ENCODE assay signal across 8 cellular contexts in genomic region chr11:11849127-11849746, GRCh38. TPM values are rescaled to one million over a fixed set of nuclear protein-coding genes. Genes with fewer than 3 reads are reported as not detected.
A peak's percentile ranks its signal among the peaks of the same experiment; 100 is the strongest.
DNase-seq lines count a peak whose midpoint lies in the region; ATAC-seq, FAIRE-seq and TF ChIP-seq lines count a peak whose summit lies in the region.

No MANE protein-coding gene starts in this region.

- dilution Hi-C loops in endothelial cell of umbilical vein (cut with MboI; ENCODE audit: extremely low pct_ligation_motif_present, low sequenced_read_pairs): no loop called here

- no peak overlapping the region for H2AFZ ChIP-seq in endothelial cell of umbilical vein (ENCODE audit: low read depth, low read length)

- no peaks in the 10 kb centered on the region for H3K9me3 ChIP-seq in endothelial cell of umbilical vein (replicated peaks; ENCODE audit: control insufficient read depth, insufficient read depth, low read length)

- BruUV-seq in endothelial cell of umbilical vein (replicated peaks; lab: Mats Ljungman, UMichigan): no TSS peak

- no peaks in the 10 kb centered on the region for H3K36me3 ChIP-seq in endothelial cell of umbilical vein (ENCODE audit: control insufficient read depth in 2 of 2, extremely low read depth in 1 of 2, insufficient read depth in 2 of 2, low read length in 2 of 2)

- H3K4me3 ChIP-seq in endothelial cell of umbilical vein (replicated peaks in 1 of 3; ENCODE audit: insufficient read depth in 1 of 3, low read depth in 1 of 3, low read length in 3 of 3): no peak overlapping the region

- DNase-seq in CD14-positive monocyte (ENCODE audit: low spot score): peak; percentile 50
- DNase-seq in NCI-H526 (lab: John Stamatoyannopoulos, UW): peak; percentile 66 to 89
- peak; percentile 67 for DNase-seq in activated CD4-positive, alpha-beta memory T cell treated with anti-CD3 and anti-CD28 coated beads, Interleukin-2, amount 10 ng/mL, durations not matched to agents 7 days and 5 days
- DNase-seq in endothelial cell of umbilical vein (ENCODE audit: low read depth, low spot score): peak; percentile 64
- DNase-seq in natural killer cell treated with Interleukin-12 subunit alpha and Interleukin-12 subunit beta and Interleukin-15 and Interleukin-18, amount 100 ng/mL, for 72 hours (ENCODE audit: low spot score): no peak
- peak; percentile 74 for DNase-seq in superior temporal gyrus (ENCODE audit: extremely low spot score)

- POLR2A ChIA-PET in activated CD4-positive, alpha-beta memory T cell treated with anti-CD3 and anti-CD28 coated beads, Interleukin-2, amount 10 ng/mL, durations not matched to agents 7 days and 5 days (lab: Charles Lee): no interaction called here
- POLR2A ChIA-PET in endothelial cell of umbilical vein (lab: Charles Lee): no interaction called here

- H3K4me3 Mint-ChIP-seq in CD14-positive monocyte: peak overlapping the region in 1 of 2 donors; percentile 31
- no peak overlapping the region for H3K4me3 Mint-ChIP-seq in activated CD4-positive, alpha-beta memory T cell treated with anti-CD3 and anti-CD28 coated beads, Interleukin-2, amount 10 ng/mL, durations not matched to agents 7 days and 5 days
- H3K4me3 Mint-ChIP-seq in natural killer cell treated with Interleukin-12 subunit alpha and Interleukin-12 subunit beta and Interleukin-15 and Interleukin-18, amount 100 ng/mL, for 72 hours: peak overlapping the region; percentile 21

- peaks cover 10% of the 10 kb centered on the region for H4K20me1 ChIP-seq in endothelial cell of umbilical vein (replicated peaks; ENCODE audit: control insufficient read depth, extremely low read depth, insufficient read depth, low read length)

- peaks cover 90% of the 10 kb centered on the region for H3K79me2 ChIP-seq in endothelial cell of umbilical vein (ENCODE audit: control insufficient read depth, insufficient read depth, low read length)

- H3K27me3 ChIP-seq in endothelial cell of umbilical vein (ENCODE audit: control insufficient read depth in 2 of 2, insufficient read depth in 2 of 2, low read length in 2 of 2): no peaks in the 10 kb centered on the region

- CTCF ChIA-PET in activated CD4-positive, alpha-beta memory T cell treated with anti-CD3 and anti-CD28 coated beads, Interleukin-2, amount 10 ng/mL, durations not matched to agents 7 days and 5 days (lab: Charles Lee): interaction anchor here (0.8 to 2.5 kb wide), 15 partner anchors 8 to 195 kb away, joined by 3 to 13 read pairs (median 5); no protein-coding TSS in a partner anchor
- CTCF ChIA-PET in endothelial cell of umbilical vein (lab: Charles Lee): interaction anchor here (0.7 to 2.7 kb wide), 13 partner anchors 11 to 82 kb away, joined by 3 to 14 read pairs (median 3); no protein-coding TSS in a partner anchor

- peaks cover 59% of the 10 kb centered on the region for H3K4me1 Mint-ChIP-seq in CD14-positive monocyte
- H3K4me1 Mint-ChIP-seq in activated CD4-positive, alpha-beta memory T cell treated with anti-CD3 and anti-CD28 coated beads, Interleukin-2, amount 10 ng/mL, durations not matched to agents 7 days and 5 days: peaks cover 41% of the 10 kb centered on the region
- H3K4me1 Mint-ChIP-seq in natural killer cell treated with Interleukin-12 subunit alpha and Interleukin-12 subunit beta and Interleukin-15 and Interleukin-18, amount 100 ng/mL, for 72 hours (ENCODE audit: low read depth in 2 of 2): peaks cover 52 to 56% of the 10 kb centered on the region in 2 donors

- H3K27me3 Mint-ChIP-seq in CD14-positive monocyte (ENCODE audit: low read depth in 3 of 3): no peaks in the 10 kb centered on the region
- no peaks in the 10 kb centered on the region for H3K27me3 Mint-ChIP-seq in activated CD4-positive, alpha-beta memory T cell treated with anti-CD3 and anti-CD28 coated beads, Interleukin-2, amount 10 ng/mL, durations not matched to agents 7 days and 5 days
- H3K27me3 Mint-ChIP-seq in natural killer cell treated with Interleukin-12 subunit alpha and Interleukin-12 subunit beta and Interleukin-15 and Interleukin-18, amount 100 ng/mL, for 72 hours: no peaks in the 10 kb centered on the region

- TF ChIP-seq CTCF in CD14-positive monocyte (IDR thresholded peaks at IDR 0.05) (peak; percentile 72), endothelial cell of umbilical vein (IDR thresholded peaks at IDR 0.05; ENCODE audit: extremely low read depth in 1 of 2, insufficient read depth in 1 of 2, low read depth in 1 of 2, low read length in 2 of 2) (peak; percentile 58 to 75)

- H3K27ac ChIP-seq in endothelial cell of umbilical vein (ENCODE audit: insufficient read depth, low read depth, low read length): no peak overlapping the region

- peaks cover 11% of the 10 kb centered on the region for H3K4me1 ChIP-seq in endothelial cell of umbilical vein (ENCODE audit: control insufficient read depth, extremely low read depth, insufficient read depth, low read length)

- no peak overlapping the region for H3K9ac ChIP-seq in endothelial cell of umbilical vein (replicated peaks; ENCODE audit: extremely low read depth, insufficient read depth, low read length)

- no peaks in the 10 kb centered on the region for H3K9me3 Mint-ChIP-seq in CD14-positive monocyte
- no peaks in the 10 kb centered on the region for H3K9me3 Mint-ChIP-seq in activated CD4-positive, alpha-beta memory T cell treated with anti-CD3 and anti-CD28 coated beads, Interleukin-2, amount 10 ng/mL, durations not matched to agents 7 days and 5 days
- H3K9me3 Mint-ChIP-seq in natural killer cell treated with Interleukin-12 subunit alpha and Interleukin-12 subunit beta and Interleukin-15 and Interleukin-18, amount 100 ng/mL, for 72 hours: no peaks in the 10 kb centered on the region

- H3K36me3 Mint-ChIP-seq in CD14-positive monocyte: peaks cover 0 to 8% of the 10 kb centered on the region in 2 donors
- H3K36me3 Mint-ChIP-seq in activated CD4-positive, alpha-beta memory T cell treated with anti-CD3 and anti-CD28 coated beads, Interleukin-2, amount 10 ng/mL, durations not matched to agents 7 days and 5 days (ENCODE audit: low read depth): no peaks in the 10 kb centered on the region
- H3K36me3 Mint-ChIP-seq in natural killer cell treated with Interleukin-12 subunit alpha and Interleukin-12 subunit beta and Interleukin-15 and Interleukin-18, amount 100 ng/mL, for 72 hours: no peaks in the 10 kb centered on the region

- no peak for FAIRE-seq in endothelial cell of umbilical vein (lab: Jason Lieb, UNC)

- no peak for TF ChIP-seq POLR2A in endothelial cell of umbilical vein (IDR thresholded peaks at IDR 0.05; ENCODE audit: low read depth, low read length)

- ATAC-seq in GM18909 (IDR thresholded peaks at IDR 0.05; ENCODE audit: poor library complexity, unreplicated experiment) (peak; percentile 76), HG03139 (IDR thresholded peaks at IDR 0.05; ENCODE audit: unreplicated experiment) (peak; percentile 72)
- peak; percentile 78 to 89 for ATAC-seq in natural killer cell treated with Interleukin-12 subunit alpha and Interleukin-12 subunit beta and Interleukin-15 and Interleukin-18, amount 100 ng/mL, for 72 hours

- intact Hi-C loops in CD14-positive monocyte (cut with micrococcal nuclease): loop anchor here (10.0 kb wide), 2 partner anchors 1044 to 1554 kb away; partner anchors contain the start of genes EIF4G2 (in 1 of the 2) and SBF2 (in 1 of the 2)
- intact Hi-C loops in endothelial cell of umbilical vein (cut with micrococcal nuclease): loop anchor here (1.0 kb wide), 1 partner anchor 50 kb away; no protein-coding TSS in a partner anchor

- peak overlapping the region in 3 of 7 donors; percentile 3 to 16 (median 4) for H3K27ac Mint-ChIP-seq in CD14-positive monocyte
- H3K27ac Mint-ChIP-seq in activated CD4-positive, alpha-beta memory T cell treated with anti-CD3 and anti-CD28 coated beads, Interleukin-2, amount 10 ng/mL, durations not matched to agents 7 days and 5 days: no peak overlapping the region
- peak overlapping the region; percentile 34 to 42 for H3K27ac Mint-ChIP-seq in natural killer cell treated with Interleukin-12 subunit alpha and Interleukin-12 subunit beta and Interleukin-15 and Interleukin-18, amount 100 ng/mL, for 72 hours

- H3K9me1 ChIP-seq in endothelial cell of umbilical vein (replicated peaks; ENCODE audit: control insufficient read depth, extremely low read depth, insufficient read depth, low read length): no peaks in the 10 kb centered on the region

- no peak overlapping the region for H3K4me2 ChIP-seq in endothelial cell of umbilical vein (ENCODE audit: insufficient read depth, low read length)

TF ChIP-seq in endothelial cell of umbilical vein, 7 proteins besides CTCF, POLR2A, EP300 and RAD21:
- no peak for TF ChIP-seq POLR2AphosphoS5 (IDR thresholded peaks at IDR 0.05; ENCODE audit: insufficient read depth, low read depth, low read length)
- TF ChIP-seq FOS (IDR thresholded peaks at IDR 0.05; ENCODE audit: borderline replicate concordance, insufficient read depth, low read length): no peak
- TF ChIP-seq, protein P1, sequence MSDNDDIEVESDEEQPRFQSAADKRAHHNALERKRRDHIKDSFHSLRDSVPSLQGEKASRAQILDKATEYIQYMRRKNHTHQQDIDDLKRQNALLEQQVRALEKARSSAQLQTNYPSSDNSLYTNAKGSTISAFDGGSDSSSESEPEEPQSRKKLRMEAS (IDR thresholded peaks at IDR 0.05; ENCODE audit: insufficient read depth, insufficient read length): no peak
- no peak for TF ChIP-seq MYC (IDR thresholded peaks at IDR 0.05; ENCODE audit: low read depth, low read length)
- TF ChIP-seq GATA2 (IDR thresholded peaks at IDR 0.05; ENCODE audit: insufficient read depth, insufficient read length, low read depth, low read length): no peak
- TF ChIP-seq JUN (IDR thresholded peaks at IDR 0.05; ENCODE audit: borderline replicate concordance, insufficient read depth, insufficient read length, low read depth): no peak
- no peak for TF ChIP-seq EZH2 (IDR thresholded peaks at IDR 0.05; ENCODE audit: borderline replicate concordance, low read depth, low read length, severe bottlenecking)

RNA-seq across cellular contexts. Expression of gene USP47, which starts 7.5 kb away (rescaled TPM):
- 10 to 100 TPM in 1 of 2 donors, 1 to 10 TPM in 1; 8.1 to 17.5 TPM for polyA plus RNA-seq in CD14-positive monocyte
- 10 to 100 TPM; 38.9 to 41.7 TPM for total RNA-seq in activated CD4-positive, alpha-beta memory T cell treated with anti-CD3 and anti-CD28 coated beads, Interleukin-2, amount 10 ng/mL, durations not matched to agents 7 days and 5 days
- 38.0 and 41.5 TPM in 2 replicates for total RNA-seq in endothelial cell of umbilical vein
- 5.2 and 7.8 TPM in 2 replicates for polyA plus RNA-seq in endothelial cell of umbilical vein
- 10.5 and 11.2 TPM in 2 replicates for polyA plus RNA-seq in endothelial cell of umbilical vein (2011; cell fraction: cytosol; rRNA removed)
- 43.5 and 47.1 TPM in 2 replicates for polyA plus RNA-seq in endothelial cell of umbilical vein (2011; cell fraction: nucleus; rRNA removed)
- polyA plus RNA-seq in endothelial cell of umbilical vein (2012): 31.4 and 38.9 TPM in 2 replicates
- 29.7 and 31.1 TPM in 2 replicates for polyA minus RNA-seq in endothelial cell of umbilical vein
- polyA minus RNA-seq in endothelial cell of umbilical vein (2011; cell fraction: cytosol; rRNA and poly(A)+ RNA removed): 21.7 TPM
- 90.8 and 92.6 TPM in 2 replicates for polyA minus RNA-seq in endothelial cell of umbilical vein (2011; cell fraction: nucleus; rRNA and poly(A)+ RNA removed)
- total RNA-seq in natural killer cell treated with Interleukin-12 subunit alpha and Interleukin-12 subunit beta and Interleukin-15 and Interleukin-18, amount 100 ng/mL, for 72 hours: 10 to 100 TPM; 61.7 to 61.8 TPM
